8 cellular contexts compared by ENCODE assay signal in the genomic region with DNA sequence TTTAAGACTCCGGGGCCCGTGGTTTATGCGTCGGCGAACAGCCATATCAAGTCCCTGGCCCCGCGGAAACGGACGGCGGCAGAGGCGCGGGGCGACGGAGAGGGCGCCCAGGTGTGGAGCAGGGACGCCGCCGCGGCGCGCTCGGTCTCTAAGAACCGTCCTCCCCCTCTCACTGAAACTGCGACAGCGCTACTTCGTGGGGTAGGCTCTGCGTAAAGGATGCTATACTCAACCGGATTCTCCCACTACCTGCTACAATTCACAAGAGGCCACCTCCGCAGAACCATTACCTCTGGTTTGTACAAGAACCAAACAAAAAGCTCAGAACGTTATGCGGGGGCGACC. TPM values are rescaled to one million over a fixed set of nuclear protein-coding genes. Genes with fewer than 3 reads are reported as not detected.
DNase-seq lines count a peak whose midpoint lies in the region; ATAC-seq, FAIRE-seq and TF ChIP-seq lines count a peak whose summit lies in the region.

No MANE protein-coding gene starts in this region.

- peak; percentile 48 for ATAC-seq in HG02885 (IDR thresholded peaks at IDR 0.05; ENCODE audit: poor library complexity, unreplicated experiment)
- ATAC-seq in heart right ventricle, result peak; percentile 31 to 57 (median 47)
- ATAC-seq in psoas muscle, result peak; percentile 33 to 65 (median 46)

- intact Hi-C loops in heart right ventricle (cut with DNase I), result loop anchor here in 4 of 10 donors (5.0 to 10.0 kb wide), 3 partner anchors 36 to 93 kb away; a partner anchor contains a TSS
- intact Hi-C loops in psoas muscle (cut with DNase I), result loop anchor here (2.0 to 5.0 kb wide), 2 partner anchors 55 to 56 kb away; no protein-coding TSS in a partner anchor

- H3K36me3 ChIP-seq in heart right ventricle (peaks cover 0 to 21% (median 9%) of the 10 kb centered on the region in 9 donors), psoas muscle (ENCODE audit: insufficient read depth in 1 of 2, low read depth in 1 of 2) (peaks cover 10 to 28% of the 10 kb centered on the region in 2 donors)

- TF ChIP-seq CTCF in heart right ventricle (IDR thresholded peaks at IDR 0.05) (no peak), psoas muscle (IDR thresholded peaks at IDR 0.05) (no peak)

- H3K4me3 ChIP-seq in heart right ventricle (peak overlapping the region; percentile 48 to 99 (median 86)), psoas muscle (peak overlapping the region; percentile 82)

- H3K27me3 ChIP-seq in heart right ventricle, result no peaks in the 10 kb centered on the region
- no peaks in the 10 kb centered on the region for H3K27me3 ChIP-seq in psoas muscle (ENCODE audit: insufficient read depth in 3 of 3, low read length in 2 of 3)

- TF ChIP-seq POLR2A in GM12892 (IDR thresholded peaks at IDR 0.05; ENCODE audit: low read depth, low read length), result no peak

- WGBS in heart right ventricle, 2 donors, result 0% methylated on average over 32 of the region's 32 CpGs
- WGBS in psoas muscle, 3 donors, result 0 to 2% (median 1%) methylated on average over 32 of the region's 32 CpGs

- DNase-seq in A172 (ENCODE audit: low spot score) (peak; percentile 45), GM12892 (ENCODE audit: insufficient read length) (no peak), NOMO-1 treated with DMSO at 0.1 percent for 48 hours (lab: John Stamatoyannopoulos, UW; ENCODE audit: unreplicated experiment) (peak; percentile 38), activated gamma-delta T cell treated with Interleukin-2 at 50 U/mL for 16 hours (peak; percentile 40), heart right ventricle (no peak), psoas muscle (peak; percentile 25 to 56), SKM-1 (lab: John Stamatoyannopoulos, UW; ENCODE audit: unreplicated experiment) (no peak)

- FAIRE-seq in GM12892 (lab: Jason Lieb, UNC), result peak; percentile 61

- peak overlapping the region; percentile 23 to 96 (median 92) for H3K27ac ChIP-seq in heart right ventricle
- peak overlapping the region; percentile 88 for H3K27ac ChIP-seq in psoas muscle

- peaks cover 0 to 4% (median 0%) of the 10 kb centered on the region in 11 donors for H3K9me3 ChIP-seq in heart right ventricle
- H3K9me3 ChIP-seq in psoas muscle, result no peaks in the 10 kb centered on the region

- H3K4me1 ChIP-seq in heart right ventricle (peaks cover 0 to 30% (median 17%) of the 10 kb centered on the region in 9 donors), psoas muscle (peaks cover 19% of the 10 kb centered on the region)

RNA-seq across cellular contexts. Expression of a gene that starts 0.4 kb away (rescaled TPM):
- total RNA-seq in A172 (2014; rRNA removed; shearing (Covaris generic)), result 11.9 and 15.9 TPM in 2 replicates
- polyA plus RNA-seq in GM12892 (2012; ENCODE audit: missing spikeins), result 23.3 TPM
- 10 to 100 TPM in 8 of 10 donors, 1 to 10 TPM in 2; 6.6 to 14.4 (median 12.7) TPM for total RNA-seq in heart right ventricle
- 10 to 100 TPM; 12.6 to 45.1 TPM for polyA plus RNA-seq in heart right ventricle
- total RNA-seq in psoas muscle, result 1 to 10 TPM; 2.1 to 7.9 (median 5.1) TPM
- polyA plus RNA-seq in psoas muscle, result 10 to 100 TPM; 20.4 to 30.4 (median 25.0) TPM

RNA-seq across cellular contexts. Expression of a gene that starts 37.5 kb away (rescaled TPM):
- total RNA-seq in A172 (2014; rRNA removed; shearing (Covaris generic)), result 2,241 and 2,527 TPM in 2 replicates
- 58.6 TPM for polyA plus RNA-seq in GM12892 (2012; ENCODE audit: missing spikeins)
- 100 to 1,000 TPM; 341 to 466 (median 391) TPM for total RNA-seq in heart right ventricle
- polyA plus RNA-seq in heart right ventricle, result 100 to 1,000 TPM; 131 to 210 TPM
- total RNA-seq in psoas muscle, result 1,000 to 10,000 TPM in 1 of 4 donors, 100 to 1,000 TPM in 3; 688 to 1,199 (median 831) TPM
- polyA plus RNA-seq in psoas muscle, result 100 to 1,000 TPM; 463 to 917 (median 671) TPM

RNA-seq across cellular contexts. Expression of a gene that starts 49.5 kb away (rescaled TPM):
- total RNA-seq in A172 (2014; rRNA removed; shearing (Covaris generic)), result 72.4 and 87.9 TPM in 2 replicates
- polyA plus RNA-seq in GM12892 (2012; ENCODE audit: missing spikeins), result 35.9 TPM
- total RNA-seq in heart right ventricle (10 to 100 TPM; 26.0 to 52.1 (median 33.7) TPM), psoas muscle (10 to 100 TPM; 40.0 to 50.2 (median 41.9) TPM)
- polyA plus RNA-seq in heart right ventricle (10 to 100 TPM; 31.0 to 31.4 TPM), psoas muscle (10 to 100 TPM; 30.1 to 47.7 (median 37.0) TPM)

RNA-seq across cellular contexts. Expression of a gene that starts 51.5 kb away (rescaled TPM):
- total RNA-seq in A172 (2014; rRNA removed; shearing (Covaris generic)), result 352 and 377 TPM in 2 replicates
- 51.3 TPM for polyA plus RNA-seq in GM12892 (2012; ENCODE audit: missing spikeins)
- total RNA-seq in heart right ventricle, result 100 to 1,000 TPM in 5 of 10 donors, 10 to 100 TPM in 5; 88.6 to 123 (median 102) TPM
- 10 to 100 TPM; 58.6 to 86.9 TPM for polyA plus RNA-seq in heart right ventricle
- 10 to 100 TPM; 29.3 to 58.4 (median 50.7) TPM for total RNA-seq in psoas muscle
- polyA plus RNA-seq in psoas muscle, result 100 to 1,000 TPM in 1 of 3 donors, 10 to 100 TPM in 2; 40.9 to 136 (median 63.4) TPM

Comparison
In these comparisons a context has a peak if more than half of its experiments do, and no peak if none do; other contexts are left out.
1. DNase-seq: peak in A172 (single experiment), NOMO-1 treated with DMSO at 0.1 percent for 48 hours (single experiment), activated gamma-delta T cell treated with Interleukin-2 at 50 U/mL for 16 hours (single experiment) and psoas muscle (2 of 2); none in GM12892 (single experiment), heart right ventricle (0 of 2) and SKM-1 (single experiment).
2. Peak in every context shown above with its lines, with median percentiles within 50 percentile points of each other: ATAC-seq.